18 cellular contexts compared by ENCODE assay signal in genomic region chr10:131081786-131082185, GRCh38.
A peak's percentile ranks its signal among the peaks of the same experiment; 100 is the strongest.
DNase-seq lines count a peak whose midpoint lies in the region; ATAC-seq lines count a peak whose summit lies in the region.
"Had no signal": no experiment of that assay in that cellular context is flagged by ENCODE, and none has a peak within 500 bp of the region (broad histone marks: within the 10 kb centered on the region; RNA-seq: fewer than 3 reads in every experiment).

No MANE protein-coding gene starts in this region.

- peak overlapping the region; percentile 36 to 85 (median 69); a peak in 21 of 22 replicates for H3K4me2 ChIP-seq in BLaER1 treated with 17β-estradiol and CSF1 and Interleukin-3, amounts not matched to agents 10 nM and 100 nM
- H3K4me2 ChIP-seq: A549, GM23338 had no signal

- DNase-seq in activated CD4-positive, alpha-beta T cell treated with anti-CD3 and anti-CD28 coated beads, Interleukin-2, amount 10 ng/mL, durations not matched to agents 7 days and 5 days: no peak
- DNase-seq in activated CD4-positive, alpha-beta T cell treated with anti-CD3 and anti-CD28 coated beads for 4 hours: no peak
- no peak for DNase-seq in T-cell
- no peak for DNase-seq in naive thymus-derived CD4-positive, alpha-beta T cell
- no peak for DNase-seq in stimulated activated CD4-positive, alpha-beta T cell treated with anti-CD3 and anti-CD28 coated beads, Interleukin-2, amount 100 ng/mL, for 48 hours
- no peak for DNase-seq in ecto neural progenitor cell (ENCODE audit: low spot score)
- DNase-seq in NCI-H1436 treated with DMSO at 0.1 percent for 48 hours (lab: John Stamatoyannopoulos, UW): no peak
- DNase-seq: Caco-2, EL, NCI-H1048, NCI-H146, NCI-H2081, NCI-H748 treated with DMSO at 0.1 percent for 48 hours had no signal

- H3K4me3 ChIP-seq in BLaER1 treated with 17β-estradiol and CSF1 and Interleukin-3, amounts not matched to agents 10 nM and 100 nM: no peak overlapping the region
- H3K4me3 ChIP-seq in naive thymus-derived CD4-positive, alpha-beta T cell (ENCODE audit: low read length): no peak overlapping the region
- H3K4me3 ChIP-seq: A549, GM23338 had no signal

- no peaks in the 10 kb centered on the region for H3K36me3 Mint-ChIP-seq in activated CD4-positive, alpha-beta T cell treated with anti-CD3 and anti-CD28 coated beads, Interleukin-2, amount 10 ng/mL, durations not matched to agents 7 days and 5 days (ENCODE audit: low read depth)
- H3K36me3 Mint-ChIP-seq in T-cell: no peaks in the 10 kb centered on the region
- no peaks in the 10 kb centered on the region for H3K36me3 Mint-ChIP-seq in naive thymus-derived CD4-positive, alpha-beta T cell
- H3K36me3 Mint-ChIP-seq: CD14-positive monocyte had no signal

- H3K27me3 Mint-ChIP-seq in activated CD4-positive, alpha-beta T cell treated with anti-CD3 and anti-CD28 coated beads, Interleukin-2, amount 10 ng/mL, durations not matched to agents 7 days and 5 days: no peaks in the 10 kb centered on the region
- peaks cover 0 to 3% of the 10 kb centered on the region in 2 donors for H3K27me3 Mint-ChIP-seq in T-cell
- H3K27me3 Mint-ChIP-seq in naive thymus-derived CD4-positive, alpha-beta T cell: peaks cover 0 to 2% (median 0%) of the 10 kb centered on the region in 5 donors

- no peak for ATAC-seq in T-cell (replicated peaks in 1 of 4)
- ATAC-seq in naive thymus-derived CD4-positive, alpha-beta T cell: no peak
- ATAC-seq: A549, GM23338, HepG2 had no signal

- CTCF ChIA-PET in activated CD4-positive, alpha-beta T cell treated with anti-CD3 and anti-CD28 coated beads, Interleukin-2, amount 10 ng/mL, durations not matched to agents 7 days and 5 days (lab: Charles Lee): no interaction called here
- CTCF ChIA-PET in T-cell (lab: Charles Lee): no interaction called here
- CTCF ChIA-PET in naive thymus-derived CD4-positive, alpha-beta T cell (lab: Charles Lee): no interaction called here

- 0 out of 22 replicates have a peak, but pooled peaks cover 0 to 6% (median 0%) of the 10 kb centered on the region in 11 experiments for H4K20me1 ChIP-seq in BLaER1 treated with 17β-estradiol and CSF1 and Interleukin-3, amounts not matched to agents 10 nM and 100 nM

- no peaks in the 10 kb centered on the region for H3K9me3 ChIP-seq in BLaER1 treated with 17β-estradiol and CSF1 and Interleukin-3, amounts not matched to agents 10 nM and 100 nM (replicated peaks in 1 of 11)
- H3K9me3 ChIP-seq in naive thymus-derived CD4-positive, alpha-beta T cell (ENCODE audit: control insufficient read depth in 2 of 3, low read length in 3 of 3): no peaks in the 10 kb centered on the region
- H3K9me3 ChIP-seq: A549, Caco-2 had no signal

- intact Hi-C loops in naive thymus-derived CD4-positive, alpha-beta T cell (cut with micrococcal nuclease): loop anchor here in 1 of 2 donors (5.0 kb wide), 1 partner anchor 46 kb away; no protein-coding TSS in a partner anchor

- no peaks in the 10 kb centered on the region for H3K9me3 Mint-ChIP-seq in activated CD4-positive, alpha-beta T cell treated with anti-CD3 and anti-CD28 coated beads, Interleukin-2, amount 10 ng/mL, durations not matched to agents 7 days and 5 days
- H3K9me3 Mint-ChIP-seq in T-cell: no peaks in the 10 kb centered on the region
- H3K9me3 Mint-ChIP-seq in naive thymus-derived CD4-positive, alpha-beta T cell: peaks cover 0 to 1% (median 0%) of the 10 kb centered on the region in 11 donors

- POLR2A ChIA-PET in activated CD4-positive, alpha-beta T cell treated with anti-CD3 and anti-CD28 coated beads, Interleukin-2, amount 10 ng/mL, durations not matched to agents 7 days and 5 days (lab: Charles Lee): no interaction called here
- POLR2A ChIA-PET in T-cell (lab: Charles Lee): no interaction called here
- POLR2A ChIA-PET in naive thymus-derived CD4-positive, alpha-beta T cell (lab: Charles Lee): no interaction called here

- no peak overlapping the region for H3K4me3 Mint-ChIP-seq in activated CD4-positive, alpha-beta T cell treated with anti-CD3 and anti-CD28 coated beads, Interleukin-2, amount 10 ng/mL, durations not matched to agents 7 days and 5 days
- H3K4me3 Mint-ChIP-seq in T-cell: peak overlapping the region in 1 of 3 donors; percentile 75
- H3K4me3 Mint-ChIP-seq in naive thymus-derived CD4-positive, alpha-beta T cell: peak overlapping the region; percentile 57 to 80 (median 68)
- H3K4me3 Mint-ChIP-seq: CD14-positive monocyte, GM23338 had no signal

- peak overlapping the region; percentile 85 for H3K27ac Mint-ChIP-seq in activated CD4-positive, alpha-beta T cell treated with anti-CD3 and anti-CD28 coated beads, Interleukin-2, amount 10 ng/mL, durations not matched to agents 7 days and 5 days
- peak overlapping the region; percentile 83 to 94 for H3K27ac Mint-ChIP-seq in T-cell
- peak overlapping the region; percentile 64 to 96 (median 87) for H3K27ac Mint-ChIP-seq in naive thymus-derived CD4-positive, alpha-beta T cell
- H3K27ac Mint-ChIP-seq: GM23338 had no signal

- peaks cover 31% of the 10 kb centered on the region for H3K4me1 Mint-ChIP-seq in activated CD4-positive, alpha-beta T cell treated with anti-CD3 and anti-CD28 coated beads, Interleukin-2, amount 10 ng/mL, durations not matched to agents 7 days and 5 days
- peaks cover 8 to 55% (median 13%) of the 10 kb centered on the region in 3 donors for H3K4me1 Mint-ChIP-seq in T-cell
- H3K4me1 Mint-ChIP-seq in naive thymus-derived CD4-positive, alpha-beta T cell: peaks cover 13 to 56% (median 48%) of the 10 kb centered on the region in 7 donors
- H3K4me1 Mint-ChIP-seq: CD14-positive monocyte, GM23338 had no signal

- no peaks in the 10 kb centered on the region for H3K36me3 ChIP-seq in BLaER1 treated with 17β-estradiol and CSF1 and Interleukin-3, amounts not matched to agents 10 nM and 100 nM
- H3K36me3 ChIP-seq in naive thymus-derived CD4-positive, alpha-beta T cell (ENCODE audit: control insufficient read depth in 2 of 3, insufficient read depth in 3 of 3, low read length in 3 of 3): no peaks in the 10 kb centered on the region

- H3K27ac ChIP-seq in BLaER1 treated with 17β-estradiol and CSF1 and Interleukin-3, amounts not matched to agents 10 nM and 100 nM: no peak overlapping the region
- no peak overlapping the region for H3K27ac ChIP-seq in naive thymus-derived CD4-positive, alpha-beta T cell (ENCODE audit: low read depth, low read length)
- H3K27ac ChIP-seq: A549 had no signal

- no peaks in the 10 kb centered on the region for H3K27me3 ChIP-seq in BLaER1 treated with 17β-estradiol and CSF1 and Interleukin-3, amounts not matched to agents 10 nM and 100 nM
- H3K27me3 ChIP-seq in naive thymus-derived CD4-positive, alpha-beta T cell (ENCODE audit: control insufficient read depth in 2 of 2, insufficient read depth in 2 of 2, low read length in 2 of 2): no peaks in the 10 kb centered on the region

- no peak overlapping the region for H3K9ac ChIP-seq in BLaER1 treated with 17β-estradiol and CSF1 and Interleukin-3, amounts not matched to agents 10 nM and 100 nM

- peaks cover 23 to 56% (median 49%) of the 10 kb centered on the region in 10 experiments for H3K4me1 ChIP-seq in BLaER1 treated with 17β-estradiol and CSF1 and Interleukin-3, amounts not matched to agents 10 nM and 100 nM
- H3K4me1 ChIP-seq in naive thymus-derived CD4-positive, alpha-beta T cell (ENCODE audit: control insufficient read depth in 2 of 2, insufficient read depth in 2 of 2, low read length in 2 of 2): peaks cover 0 to 38% of the 10 kb centered on the region in 2 donors
- H3K4me1 ChIP-seq: A549, Caco-2 had no signal
